8 cellular contexts compared by ENCODE assay signal in genomic region chr2:40244251-40245010, GRCh38.
DNase-seq lines count a peak whose midpoint lies in the region; ATAC-seq and TF ChIP-seq lines count a peak whose summit lies in the region.

No MANE protein-coding gene starts in this region.

- H3K27me3 ChIP-seq in HCT116 (ENCODE audit: insufficient read depth, low read length) (0 out of 2 replicates have a peak, but pooled peaks cover 5% of the 10 kb centered on the region), WERI-Rb-1 (ENCODE audit: insufficient read depth, low read depth, severe bottlenecking) (no peaks in the 10 kb centered on the region), cardiac muscle cell (no peaks in the 10 kb centered on the region)

- H3K36me3 ChIP-seq in HCT116 (ENCODE audit: control insufficient read depth in 1 of 2, insufficient read depth in 2 of 2, low read length in 2 of 2) (no peaks in the 10 kb centered on the region), WERI-Rb-1 (no peaks in the 10 kb centered on the region), cardiac muscle cell (peaks cover 4% of the 10 kb centered on the region)

- no peak overlapping the region for H3K4me2 ChIP-seq in HCT116 (ENCODE audit: low read length)

- TF ChIP-seq POLR2A in HCT116 (IDR thresholded peaks at IDR 0.05; ENCODE audit: borderline replicate concordance, extremely low read depth, insufficient read depth, insufficient read length): no peak

- peak; percentile 35 for DNase-seq in activated naive CD4-positive, alpha-beta T cell treated with anti-CD3 and anti-CD28 coated beads for 36 hours
- no peak for DNase-seq in activated naive CD4-positive, alpha-beta T cell treated with anti-CD3 and anti-CD28 coated beads, Interleukin-2, amount 50 U/mL, for 16 hours
- DNase-seq in HCT116 (ENCODE audit: low read depth, low spot score): peak; percentile 33
- peak; percentile 76 for DNase-seq in NCI-H146 (lab: John Stamatoyannopoulos, UW)
- peak; percentile 82 for DNase-seq in WERI-Rb-1
- DNase-seq in cardiac muscle cell (ENCODE audit: low read depth in 1 of 2, low spot score in 1 of 2): peak; percentile 71 to 79
- DNase-seq in retina: peak; percentile 35
- DNase-seq in T-helper 9 cell: no peak

- H3K4me3 ChIP-seq in HCT116 (replicated peaks in 1 of 2; ENCODE audit: low read depth in 1 of 2, low read length in 2 of 2) (no peak overlapping the region), WERI-Rb-1 (ENCODE audit: low read depth, low read length) (no peak overlapping the region), cardiac muscle cell (no peak overlapping the region)

- no peaks in the 10 kb centered on the region for H3K36me3 Mint-ChIP-seq in activated naive CD4-positive, alpha-beta T cell treated with anti-CD3 and anti-CD28 coated beads for 36 hours (ENCODE audit: low read depth)

- H3K4me1 ChIP-seq in HCT116 (ENCODE audit: control insufficient read depth in 1 of 2, insufficient read depth in 2 of 2, low read length in 2 of 2) (no peaks in the 10 kb centered on the region), cardiac muscle cell (ENCODE audit: low read depth) (peaks cover 32% of the 10 kb centered on the region)

- H4K20me1 ChIP-seq in HCT116 (ENCODE audit: insufficient read depth): no peaks in the 10 kb centered on the region

- H3K9me2 ChIP-seq in HCT116 (ENCODE audit: insufficient read depth): no peaks in the 10 kb centered on the region

- no peak overlapping the region for H3K27ac ChIP-seq in HCT116 (ENCODE audit: low read depth, low read length)
- no peak overlapping the region for H3K27ac ChIP-seq in WERI-Rb-1
- H3K27ac ChIP-seq in cardiac muscle cell: peak overlapping the region; percentile 88

- H2AFZ ChIP-seq in HCT116 (ENCODE audit: low read depth, low read length, poor library complexity, severe bottlenecking): no peak overlapping the region

- BruUV-seq in HCT116 (replicated peaks; lab: Mats Ljungman, UMichigan): no TSS peak

- POLR2A ChIA-PET in HCT116 (lab: Charles Lee): no interaction called here

- TF ChIP-seq RAD21 in HCT116 (IDR thresholded peaks at IDR 0.05; ENCODE audit: low read depth): peak; percentile 57

- no peak overlapping the region for H3K4me3 Mint-ChIP-seq in activated naive CD4-positive, alpha-beta T cell treated with anti-CD3 and anti-CD28 coated beads for 36 hours

- RAD21 ChIA-PET in HCT116 (lab: Charles Lee; ENCODE audit: low non-redundant PET in 1 of 2, low total read pairs in 2 of 2, uncharacterized antibody in 2 of 2, unreplicated experiment in 2 of 2): no interaction called here

- H3K27ac Mint-ChIP-seq in activated naive CD4-positive, alpha-beta T cell treated with anti-CD3 and anti-CD28 coated beads for 36 hours: no peak overlapping the region

- no peaks in the 10 kb centered on the region for H3K4me1 Mint-ChIP-seq in activated naive CD4-positive, alpha-beta T cell treated with anti-CD3 and anti-CD28 coated beads for 36 hours (ENCODE audit: low read depth)

- intact Hi-C loops in activated naive CD4-positive, alpha-beta T cell treated with anti-CD3 and anti-CD28 coated beads for 36 hours (cut with micrococcal nuclease): loop anchor here (5.0 kb wide), 1 partner anchor 1538 kb away; no protein-coding TSS in a partner anchor
- intact Hi-C loops in HCT116 (cut with micrococcal nuclease): loop anchor here (1.0 to 10.0 kb wide), 3 partner anchors 310 to 1538 kb away; no protein-coding TSS in a partner anchor

- peak; percentile 42 to 60 (median 59); a peak in 5 of 6 replicates for TF ChIP-seq CTCF in HCT116 (IDR thresholded peaks at IDR 0.05 in 2 of 3, conservative IDR thresholded peaks at IDR 0.05 in 1 of 3; ENCODE audit: borderline replicate concordance in 1 of 3, insufficient read depth in 1 of 3, low read depth in 2 of 3, low read length in 2 of 3)
- peak; percentile 81 for TF ChIP-seq CTCF in WERI-Rb-1 (IDR thresholded peaks at IDR 0.05; ENCODE audit: low read depth, low read length)
- peak; percentile 71 for TF ChIP-seq CTCF in cardiac muscle cell (IDR thresholded peaks at IDR 0.05; ENCODE audit: low read depth, low read length)

- H3K79me2 ChIP-seq in HCT116 (ENCODE audit: insufficient read depth, low read length): no peaks in the 10 kb centered on the region

- no peak overlapping the region for H3K9ac ChIP-seq in HCT116 (ENCODE audit: low read length)

- no peaks in the 10 kb centered on the region for H3K9me3 Mint-ChIP-seq in activated naive CD4-positive, alpha-beta T cell treated with anti-CD3 and anti-CD28 coated beads for 36 hours

- H3K9me3 ChIP-seq in HCT116 (ENCODE audit: control insufficient read depth in 1 of 2, insufficient read depth in 1 of 2, low read depth in 1 of 2, low read length in 2 of 2) (no peaks in the 10 kb centered on the region), WERI-Rb-1 (ENCODE audit: severe bottlenecking) (peaks cover 3% of the 10 kb centered on the region), cardiac muscle cell (ENCODE audit: low read depth) (no peaks in the 10 kb centered on the region)

- CTCF ChIA-PET in activated naive CD4-positive, alpha-beta T cell treated with anti-CD3 and anti-CD28 coated beads for 36 hours (lab: Charles Lee): interaction anchor here (1.2 to 1.3 kb wide), 2 partner anchors 311 to 332 kb away, joined by 3 read pairs; no protein-coding TSS in a partner anchor
- CTCF ChIA-PET in HCT116 (lab: Charles Lee): interaction anchor here (0.6 to 2.5 kb wide), 6 partner anchors 15 to 393 kb away, joined by 3 to 24 read pairs (median 4); no protein-coding TSS in a partner anchor

- peaks cover 5% of the 10 kb centered on the region for H3K27me3 Mint-ChIP-seq in activated naive CD4-positive, alpha-beta T cell treated with anti-CD3 and anti-CD28 coated beads for 36 hours (ENCODE audit: low read depth)

- ATAC-seq in HCT116: peak; percentile 98

TF ChIP-seq in HCT116, 20 proteins besides CTCF, POLR2A, EP300 and RAD21:
- TF ChIP-seq REST (IDR thresholded peaks at IDR 0.05; ENCODE audit: low read depth) (no peak), ZNF274 (IDR thresholded peaks at IDR 0.05; ENCODE audit: low read depth, low read length) (no peak)

Comparison
In these comparisons a context has a peak if more than half of its experiments do, and no peak if none do; other contexts are left out.
1. DNase-seq: peak in activated naive CD4-positive, alpha-beta T cell treated with anti-CD3 and anti-CD28 coated beads for 36 hours (single experiment), HCT116 (single experiment), NCI-H146 (single experiment), WERI-Rb-1 (single experiment), cardiac muscle cell (2 of 2) and retina (single experiment); none in activated naive CD4-positive, alpha-beta T cell treated with anti-CD3 and anti-CD28 coated beads, Interleukin-2, amount 50 U/mL, for 16 hours (single experiment) and T-helper 9 cell (single experiment).
2. Peak in every context shown above with its lines, with median percentiles within 50 percentile points of each other: CTCF ChIP-seq.